ENCODE assay signal across 33 cellular contexts in genomic region chr19:21135433-21135832, GRCh38.
"Had no signal": no experiment of that assay in that cellular context is flagged by ENCODE, and none has a peak within 500 bp of the region (broad histone marks: within the 10 kb centered on the region; RNA-seq: fewer than 3 reads in every experiment).

No MANE protein-coding gene starts in this region.

- H3K27me3 Mint-ChIP-seq: dendritic cell treated with granulocyte-macrophage colony-stimulating factor and Interleukin-4, amounts not matched to agents 40 ng/mL and 50 ng/mL, for 4 days; T-helper 17 cell had no signal

- H3K27ac ChIP-seq: brain microvascular endothelial cell, coronary artery, dorsolateral prefrontal cortex, epithelial cell of prostate had no signal

- H3K4me1 Mint-ChIP-seq: activated T-helper 17 cell treated with anti-CD3 and anti-CD28 coated beads, Interleukin-2, amount 50 U/mL, for 72 hours; central memory CD8-positive, alpha-beta T cell; T-helper 17 cell had no signal

- H3K36me3 ChIP-seq: brain microvascular endothelial cell had no signal

- H3K4me3 ChIP-seq: coronary artery, dorsolateral prefrontal cortex had no signal

- H3K27ac Mint-ChIP-seq: activated CD8-positive, alpha-beta T cell treated with anti-CD3 and anti-CD28 coated beads for 36 hours; activated naive CD8-positive, alpha-beta T cell; activated T-helper 17 cell treated with anti-CD3 and anti-CD28 coated beads, Interleukin-2, amount 50 U/mL, for 72 hours; dendritic cell treated with granulocyte-macrophage colony-stimulating factor and Interleukin-4, amounts not matched to agents 40 ng/mL and 50 ng/mL, for 4 days; effector memory CD8-positive, alpha-beta T cell; T-helper 17 cell; T-helper 2 cell treated with Interferon-gamma antibody and Interleukin-4, amounts not matched to agents 5 μg/mL and 100 μg/mL, for 36 hours had no signal

- ATAC-seq: activated CD8-positive, alpha-beta T cell treated with anti-CD3 and anti-CD28 coated beads for 36 hours; activated T-cell treated with anti-CD3 and anti-CD28 coated beads, Interleukin-2, amount 50 U/mL, for 4 hours; activated T-helper 17 cell treated with anti-CD3 and anti-CD28 coated beads, Interleukin-2, amount 50 U/mL, for 72 hours; effector memory CD8-positive, alpha-beta T cell; T-helper 17 cell had no signal

- H3K9me3 Mint-ChIP-seq: central memory CD8-positive, alpha-beta T cell; dendritic cell treated with granulocyte-macrophage colony-stimulating factor and Interleukin-4, amounts not matched to agents 40 ng/mL and 50 ng/mL, for 4 days had no signal

- FAIRE-seq: astrocyte, bronchial epithelial cell, endometrium, endothelial cell of umbilical vein, frontal cortex had no signal

- H3K27me3 ChIP-seq: brain microvascular endothelial cell, dorsolateral prefrontal cortex had no signal

- DNase-seq: activated CD4-positive, alpha-beta T cell treated with anti-CD3 and anti-CD28 coated beads for 1 hour; activated CD4-positive, alpha-beta T cell treated with anti-CD3 and anti-CD28 coated beads for 4 hours; activated CD4-positive, alpha-beta T cell treated with anti-CD3 and anti-CD28 coated beads, Interleukin-2, amount 50 U/mL, for 1 hour; activated CD4-positive, alpha-beta T cell treated with anti-CD3 and anti-CD28 coated beads, Interleukin-2, amount 50 U/mL, for 48 hours; activated CD8-positive, alpha-beta memory T cell treated with anti-CD3 and anti-CD28 coated beads for 24 hours; activated CD8-positive, alpha-beta T cell treated with anti-CD3 and anti-CD28 coated beads for 36 hours; activated effector memory CD4-positive, alpha-beta T cell treated with Interleukin-2 at 50 U/mL for 16 hours; activated gamma-delta T cell treated with Interleukin-2 at 50 U/mL for 16 hours; activated naive CD4-positive, alpha-beta T cell treated with anti-CD3 and anti-CD28 coated beads, Interleukin-2, amount 50 U/mL, for 16 hours; activated naive CD4-positive, alpha-beta T cell treated with Interleukin-2 at 50 U/mL for 16 hours; activated T-cell treated with anti-CD3 and anti-CD28 coated beads, Interleukin-2, amount 50 U/mL, for 4 hours; amniotic stem cell; anterior cingulate cortex; brain microvascular endothelial cell; dorsolateral prefrontal cortex; effector memory CD8-positive, alpha-beta T cell; foreskin fibroblast; head of caudate nucleus; T-helper 1 cell; T-helper 17 cell; T1000 had no signal

- H3K4me3 Mint-ChIP-seq: activated CD8-positive, alpha-beta T cell treated with anti-CD3 and anti-CD28 coated beads for 36 hours; activated naive CD8-positive, alpha-beta T cell; activated T-cell treated with anti-CD3 and anti-CD28 coated beads, Interleukin-2, amount 50 U/mL, for 4 hours; activated T-helper 17 cell treated with anti-CD3 and anti-CD28 coated beads, Interleukin-2, amount 50 U/mL, for 72 hours; central memory CD8-positive, alpha-beta T cell; dendritic cell treated with granulocyte-macrophage colony-stimulating factor and Interleukin-4, amounts not matched to agents 40 ng/mL and 50 ng/mL, for 4 days; effector memory CD8-positive, alpha-beta T cell; T-helper 17 cell; T-helper 2 cell treated with Interferon-gamma antibody and Interleukin-4, amounts not matched to agents 5 μg/mL and 100 μg/mL, for 36 hours had no signal
